In genomic region chr9:12462861-12463260, GRCh38 we compare ENCODE assay signal across 9 cellular contexts.
"Had no signal": no experiment of that assay in that cellular context is flagged by ENCODE, and none has a peak within 500 bp of the region (broad histone marks: within the 10 kb centered on the region; RNA-seq: fewer than 3 reads in every experiment).

No MANE protein-coding gene starts in this region.

- H3K4me3 Mint-ChIP-seq: HFFc6 had no signal

- H3K4me3 ChIP-seq: GM23248, K562 had no signal

- H3K9ac ChIP-seq: GM23248 had no signal

- H3K27ac ChIP-seq: GM23248, HL-60 had no signal

- ATAC-seq: K562 had no signal

- DNase-seq: GM23248, H7, HCEC 1CT, HFFc6, IMR-90, Kasumi-1, KG1 had no signal

- H3K27ac Mint-ChIP-seq: HFFc6 had no signal

- H2AFZ ChIP-seq: GM23248 had no signal
